15 cellular contexts compared by ENCODE assay signal in genomic region chr12:75554556-75554880, GRCh38.
"Had no signal": no experiment of that assay in that cellular context is flagged by ENCODE, and none has a peak within 500 bp of the region (broad histone marks: within the 10 kb centered on the region; RNA-seq: fewer than 3 reads in every experiment).

No MANE protein-coding gene starts in this region.

- H3K36me3 ChIP-seq: brain microvascular endothelial cell, esophagus muscularis mucosa, gastroesophageal sphincter, neural progenitor cell, upper lobe of right lung had no signal

- H3K27me3 ChIP-seq: brain microvascular endothelial cell, esophagus muscularis mucosa, gastroesophageal sphincter, neural progenitor cell, upper lobe of right lung had no signal

- H3K4me1 ChIP-seq: parathyroid adenoma had no signal

- ATAC-seq: gastroesophageal sphincter; stimulated activated naive CD8-positive, alpha-beta T cell treated with anti-CD3 and anti-CD28 coated beads, Interleukin-15, Interleukin-2, amounts not matched to agents 100 U/mL and 50 U/mL, for 24 hours; upper lobe of right lung; WTC11 had no signal

- H3K27ac ChIP-seq: brain microvascular endothelial cell, dorsolateral prefrontal cortex, gastroesophageal sphincter, neural progenitor cell, parathyroid adenoma, upper lobe of right lung had no signal

- DNase-seq: activated CD4-positive, alpha-beta T cell treated with anti-CD3 and anti-CD28 coated beads, Interleukin-2, amount 50 U/mL, for 1 hour; activated naive CD4-positive, alpha-beta T cell treated with anti-CD3 and anti-CD28 coated beads, Interleukin-2, amount 50 U/mL, for 16 hours; activated T-cell treated with anti-CD3 and anti-CD28 coated beads, Interleukin-2, amount 50 U/mL, for 1 hour; amniotic stem cell; brain microvascular endothelial cell; dorsolateral prefrontal cortex; stimulated activated CD4-positive, alpha-beta T cell treated with anti-CD3 and anti-CD28 coated beads, Interleukin-4, amount 100 ng/mL, for 1 hour; stimulated activated CD8-positive, alpha-beta memory T cell treated with anti-CD3 and anti-CD28 coated beads, Interleukin-4, amount 100 ng/mL, for 48 hours; stimulated activated naive CD8-positive, alpha-beta T cell treated with anti-CD3 and anti-CD28 coated beads, Interleukin-15, Interleukin-2, amounts not matched to agents 100 U/mL and 50 U/mL, for 24 hours; upper lobe of right lung had no signal

- H3K4me3 ChIP-seq: dorsolateral prefrontal cortex, esophagus muscularis mucosa, gastroesophageal sphincter, neural progenitor cell, upper lobe of right lung had no signal

- H3K9me3 ChIP-seq: esophagus muscularis mucosa, gastroesophageal sphincter, upper lobe of right lung had no signal

- H3K9ac ChIP-seq: neural progenitor cell, parathyroid adenoma had no signal
